ENCODE assay signal across 19 cellular contexts in the genomic region with DNA sequence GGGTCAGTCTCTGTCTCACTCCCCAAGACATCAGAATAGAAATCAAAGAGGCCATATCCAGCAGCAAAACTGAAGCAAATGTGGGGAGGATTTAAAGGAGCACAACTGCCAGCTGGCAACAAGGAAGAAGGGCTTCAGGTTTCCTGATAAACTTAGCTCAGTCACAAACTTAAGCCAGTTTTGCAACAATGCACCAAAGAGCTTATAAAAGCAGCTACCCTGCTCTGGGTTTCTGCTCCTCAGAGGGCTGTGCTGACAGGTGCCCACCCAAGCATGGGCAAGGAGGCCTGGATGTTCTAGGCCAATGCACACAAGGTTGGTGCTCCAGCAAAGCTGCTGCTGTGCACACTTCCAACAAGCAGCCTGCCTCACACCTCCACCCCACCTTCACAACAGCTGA.
A peak's percentile ranks its signal among the peaks of the same experiment; 100 is the strongest.
DNase-seq lines count a peak whose midpoint lies in the region; ATAC-seq, FAIRE-seq and TF ChIP-seq lines count a peak whose summit lies in the region.
"Had no signal": no experiment of that assay in that cellular context is flagged by ENCODE, and none has a peak within 500 bp of the region (broad histone marks: within the 10 kb centered on the region; RNA-seq: fewer than 3 reads in every experiment).

No MANE protein-coding gene starts in this region.

- no peak overlapping the region for H3K4me2 ChIP-seq in astrocyte (ENCODE audit: low read length)
- H3K4me2 ChIP-seq: hepatocyte had no signal

- H3K27ac ChIP-seq in astrocyte (ENCODE audit: low read depth, low read length) (no peak overlapping the region), thoracic aorta (peak overlapping the region in 1 of 2 donors; percentile 35)
- H3K27ac ChIP-seq: esophagus squamous epithelium, hepatocyte had no signal

- H3K9me3 ChIP-seq in astrocyte (ENCODE audit: insufficient read depth, low read depth, low read length) (no peaks in the 10 kb centered on the region), thoracic aorta (no peaks in the 10 kb centered on the region)
- H3K9me3 ChIP-seq: esophagus squamous epithelium had no signal

- no peak overlapping the region for H2AFZ ChIP-seq in astrocyte (ENCODE audit: low read depth, low read length)
- H2AFZ ChIP-seq: hepatocyte had no signal

- peaks cover 3% of the 10 kb centered on the region for H3K79me2 ChIP-seq in astrocyte (ENCODE audit: insufficient read depth, low read length)
- H3K79me2 ChIP-seq: hepatocyte had no signal

- H3K27me3 ChIP-seq in astrocyte (ENCODE audit: insufficient read depth, low read length) (no peaks in the 10 kb centered on the region), thoracic aorta (replicated peaks; ENCODE audit: insufficient read depth) (no peaks in the 10 kb centered on the region)
- H3K27me3 ChIP-seq: esophagus squamous epithelium, hepatocyte had no signal

- H3K9ac ChIP-seq in astrocyte (ENCODE audit: low read length): no peak overlapping the region

- DNase-seq in DMS 273 (lab: John Stamatoyannopoulos, UW; ENCODE audit: unreplicated experiment) (peak; percentile 21), DMS 273 treated with DMSO at 0.1 percent for 48 hours (lab: John Stamatoyannopoulos, UW) (no peak), astrocyte (ENCODE audit: low read depth) (peak; percentile 18), iris pigment epithelial cell (ENCODE audit: low read depth) (peak; percentile 46), thoracic aorta (ENCODE audit: low spot score) (no peak), D341Med (ENCODE audit: low spot score) (no peak)
- no peak for DNase-seq in stimulated activated effector memory CD8-positive, alpha-beta T cell treated with anti-CD3 and anti-CD28 coated beads, Interleukin-12 subunit alpha, Interleukin-12 subunit beta, amount 100 ng/mL, for 72 hours (ENCODE audit: low spot score in 2 of 2)
- DNase-seq: 8988T; activated CD4-positive, alpha-beta T cell treated with anti-CD3 and anti-CD28 coated beads, Interleukin-2, amount 10 ng/mL, durations not matched to agents 24 days and 14 days; activated gamma-delta T cell; esophagus squamous epithelium; islet precursor cell; NCI-H1930; posterior cingulate gyrus; stimulated activated CD4-positive, alpha-beta T cell treated with anti-CD3 and anti-CD28 coated beads, Interleukin-4, amount 100 ng/mL, for 1 hour had no signal

- FAIRE-seq in astrocyte (lab: Jason Lieb, UNC): no peak
- FAIRE-seq: GM12892 had no signal

- H3K36me3 Mint-ChIP-seq in astrocyte (ENCODE audit: low read depth, unreplicated experiment): peaks cover 5% of the 10 kb centered on the region
- H3K36me3 Mint-ChIP-seq in stimulated activated effector memory CD8-positive, alpha-beta T cell treated with anti-CD3 and anti-CD28 coated beads, Interleukin-12 subunit alpha, Interleukin-12 subunit beta, amount 100 ng/mL, for 72 hours: no peaks in the 10 kb centered on the region

- H3K4me1 ChIP-seq in astrocyte (ENCODE audit: insufficient read depth, low read length) (peaks cover 15% of the 10 kb centered on the region), thoracic aorta (ENCODE audit: control insufficient read depth in 1 of 2, low read depth in 2 of 2) (peaks cover 13 to 40% of the 10 kb centered on the region in 2 donors)

- peaks cover 8% of the 10 kb centered on the region for H4K20me1 ChIP-seq in astrocyte (ENCODE audit: insufficient read depth, low read length)

- H3K4me1 Mint-ChIP-seq in astrocyte (ENCODE audit: low read depth, unreplicated experiment): peaks cover 21% of the 10 kb centered on the region
- H3K4me1 Mint-ChIP-seq in stimulated activated effector memory CD8-positive, alpha-beta T cell treated with anti-CD3 and anti-CD28 coated beads, Interleukin-12 subunit alpha, Interleukin-12 subunit beta, amount 100 ng/mL, for 72 hours: peaks cover 7% of the 10 kb centered on the region

- H3K27ac Mint-ChIP-seq in astrocyte (ENCODE audit: unreplicated experiment): no peak overlapping the region
- no peak overlapping the region for H3K27ac Mint-ChIP-seq in stimulated activated effector memory CD8-positive, alpha-beta T cell treated with anti-CD3 and anti-CD28 coated beads, Interleukin-12 subunit alpha, Interleukin-12 subunit beta, amount 100 ng/mL, for 72 hours
- H3K27ac Mint-ChIP-seq: activated CD4-positive, alpha-beta T cell treated with anti-CD3 and anti-CD28 coated beads, Interleukin-2, amount 10 ng/mL, durations not matched to agents 24 days and 14 days had no signal

- peaks cover 2% of the 10 kb centered on the region for H3K9me3 Mint-ChIP-seq in astrocyte (ENCODE audit: unreplicated experiment)
- H3K9me3 Mint-ChIP-seq in stimulated activated effector memory CD8-positive, alpha-beta T cell treated with anti-CD3 and anti-CD28 coated beads, Interleukin-12 subunit alpha, Interleukin-12 subunit beta, amount 100 ng/mL, for 72 hours: no peaks in the 10 kb centered on the region
- H3K9me3 Mint-ChIP-seq: activated CD4-positive, alpha-beta T cell treated with anti-CD3 and anti-CD28 coated beads, Interleukin-2, amount 10 ng/mL, durations not matched to agents 24 days and 14 days had no signal

- no peak overlapping the region for H3K4me3 Mint-ChIP-seq in astrocyte (ENCODE audit: unreplicated experiment)
- no peak overlapping the region for H3K4me3 Mint-ChIP-seq in stimulated activated effector memory CD8-positive, alpha-beta T cell treated with anti-CD3 and anti-CD28 coated beads, Interleukin-12 subunit alpha, Interleukin-12 subunit beta, amount 100 ng/mL, for 72 hours
- H3K4me3 Mint-ChIP-seq: activated CD4-positive, alpha-beta T cell treated with anti-CD3 and anti-CD28 coated beads, Interleukin-2, amount 10 ng/mL, durations not matched to agents 24 days and 14 days had no signal

- peaks cover 14% of the 10 kb centered on the region for H3K27me3 Mint-ChIP-seq in astrocyte (ENCODE audit: low read depth, unreplicated experiment)
- H3K27me3 Mint-ChIP-seq: activated CD4-positive, alpha-beta T cell treated with anti-CD3 and anti-CD28 coated beads, Interleukin-2, amount 10 ng/mL, durations not matched to agents 24 days and 14 days had no signal

- peak; percentile 31 for ATAC-seq in thoracic aorta (ENCODE audit: insufficient number of reproducible peaks, low FRiP score, low read depth)
- ATAC-seq in GM19452 (IDR thresholded peaks at IDR 0.05; ENCODE audit: unreplicated experiment): no peak
- ATAC-seq in stimulated activated effector memory CD8-positive, alpha-beta T cell treated with anti-CD3 and anti-CD28 coated beads, Interleukin-12 subunit alpha, Interleukin-12 subunit beta, amount 100 ng/mL, for 72 hours: no peak
- ATAC-seq: Right ventricle myocardium inferior had no signal

- TF ChIP-seq CTCF in astrocyte (IDR thresholded peaks at IDR 0.05; ENCODE audit: insufficient read depth, low read depth, low read length) (no peak), thoracic aorta (IDR thresholded peaks at IDR 0.05) (no peak)

- no peaks in the 10 kb centered on the region for H3K36me3 ChIP-seq in astrocyte (ENCODE audit: insufficient read depth, low read length)
- no peaks in the 10 kb centered on the region for H3K36me3 ChIP-seq in thoracic aorta
- H3K36me3 ChIP-seq: esophagus squamous epithelium had no signal

- H3K4me3 ChIP-seq in astrocyte (ENCODE audit: insufficient read depth, low read depth, low read length) (no peak overlapping the region), thoracic aorta (no peak overlapping the region)
- H3K4me3 ChIP-seq: esophagus squamous epithelium, hepatocyte had no signal

Comparison
In these comparisons a context has a peak if more than half of its experiments do, and no peak if none do; other contexts are left out.
1. DNase-seq: peak in DMS 273 (single experiment), astrocyte (single experiment) and iris pigment epithelial cell (single experiment); none in DMS 273 treated with DMSO at 0.1 percent for 48 hours (single experiment), thoracic aorta (single experiment), D341Med (single experiment) and stimulated activated effector memory CD8-positive, alpha-beta T cell treated with anti-CD3 and anti-CD28 coated beads, Interleukin-12 subunit alpha, Interleukin-12 subunit beta, amount 100 ng/mL, for 72 hours (0 of 2).